In genomic region chr16:15882563-15882962, GRCh38 we compare ENCODE assay signal across 1 cellular context.
A peak's percentile ranks its signal among the peaks of the same experiment; 100 is the strongest.
TF ChIP-seq lines count a peak whose summit lies in the region.

No MANE protein-coding gene starts in this region.

TF ChIP-seq in K562, 482 proteins besides CTCF, POLR2A, EP300 and RAD21:
- TF ChIP-seq SOX6 (IDR thresholded peaks at IDR 0.05) (no peak), ZNF444 (CRISPR knock-in tag; IDR thresholded peaks at IDR 0.05) (no peak), SRF (CRISPR knock-in tag; IDR thresholded peaks at IDR 0.05) (no peak), POLR3G (IDR thresholded peaks at IDR 0.05; ENCODE audit: extremely low read depth, insufficient read length, insufficient replicate concordance) (no peak), DACH1 (IDR thresholded peaks at IDR 0.05; ENCODE audit: partially characterized antibody) (peak; percentile 98), ZNF23 (CRISPR knock-in tag; IDR thresholded peaks at IDR 0.05) (no peak), ZBTB2 (IDR thresholded peaks at IDR 0.05) (peak; percentile 77; the same call in 1 of the 2 replicates), E2F1 (CRISPR knock-in tag; IDR thresholded peaks at IDR 0.05) (no peak), STAT5B (CRISPR knock-in tag; IDR thresholded peaks at IDR 0.05) (no peak), GATAD2B (IDR thresholded peaks at IDR 0.05; ENCODE audit: borderline replicate concordance) (peak; percentile 66; the same call in 1 of the 2 replicates), SMARCA5 (IDR thresholded peaks at IDR 0.05) (no peak), ETV1 (tag; conservative IDR thresholded peaks at IDR 0.05; ENCODE audit: low read depth) (no peak), HDAC2 (IDR thresholded peaks at IDR 0.05) (no peak), TEAD1 (CRISPR knock-in tag; IDR thresholded peaks at IDR 0.05) (no peak)
